In the genomic region with DNA sequence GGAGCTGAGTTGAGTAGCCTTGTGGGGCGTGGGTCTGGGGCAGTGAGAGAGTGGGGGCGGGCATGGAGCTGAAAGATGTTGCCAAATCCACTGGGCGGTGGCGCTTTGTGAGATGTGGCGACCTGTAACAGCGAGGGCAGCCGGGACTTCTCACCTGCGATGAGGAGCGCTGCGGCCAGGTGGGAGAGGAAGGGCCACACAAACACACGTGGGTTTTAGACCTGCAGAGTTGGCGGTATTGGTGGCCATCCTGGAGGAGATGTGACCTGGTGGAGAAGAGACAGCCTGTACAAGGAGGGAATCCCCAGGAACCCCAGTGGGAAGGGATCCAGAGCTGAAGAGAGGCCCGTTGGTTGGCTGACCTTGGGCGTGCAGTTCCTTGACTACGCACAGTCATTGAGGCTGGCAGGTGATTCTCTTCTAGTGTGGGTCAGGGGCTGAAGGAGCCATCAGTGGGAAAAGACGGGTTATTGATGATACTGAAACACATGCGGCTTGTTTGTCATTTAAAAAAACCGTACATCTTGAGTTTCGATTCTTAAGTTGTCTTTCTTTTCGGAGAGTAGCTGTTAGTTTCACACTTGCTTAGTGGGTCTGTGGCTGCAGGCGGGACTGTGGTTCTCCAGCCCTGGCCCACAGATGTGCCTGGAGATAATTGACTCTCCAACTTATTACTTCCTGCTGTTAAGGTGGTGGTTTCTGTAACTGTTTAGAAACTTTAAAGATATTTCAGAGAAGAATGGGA, we compare ENCODE assay signal across 8 cellular contexts. TPM values are rescaled to one million over a fixed set of nuclear protein-coding genes. Genes with fewer than 3 reads are reported as not detected.
DNase-seq lines count a peak whose midpoint lies in the region; ATAC-seq and TF ChIP-seq lines count a peak whose summit lies in the region.

No MANE protein-coding gene starts in this region.

- CTCF ChIA-PET in CD4-positive, alpha-beta T cell (lab: Charles Lee) = interaction anchor here (1.4 kb wide), 1 partner anchor 25 kb away, joined by 4 read pairs; no protein-coding TSS in a partner anchor

- POLR2A ChIA-PET in CD4-positive, alpha-beta T cell (lab: Charles Lee) = interaction anchor here (0.6 to 3.6 kb wide), 6 partner anchors 10 to 174 kb away, joined by 3 to 27 read pairs (median 3); a partner anchor contains a TSS

- H3K9me3 Mint-ChIP-seq in CD4-positive, alpha-beta T cell = no peaks in the 10 kb centered on the region
- H3K9me3 Mint-ChIP-seq in natural killer cell = no peaks in the 10 kb centered on the region

- no peaks in the 10 kb centered on the region for H3K27me3 ChIP-seq in CD4-positive, alpha-beta T cell (ENCODE audit: control insufficient read depth, insufficient read depth, low read length)
- H3K27me3 ChIP-seq in psoas muscle (ENCODE audit: insufficient read depth in 3 of 3, low read length in 2 of 3) = no peaks in the 10 kb centered on the region

- H3K9me3 ChIP-seq in CD4-positive, alpha-beta T cell (ENCODE audit: control insufficient read depth, low read length) = no peaks in the 10 kb centered on the region
- no peaks in the 10 kb centered on the region for H3K9me3 ChIP-seq in psoas muscle

- 80 to 88% (median 83%) methylated on average over 21 of the region's 21 CpGs for WGBS in psoas muscle, 3 donors

- H3K27ac Mint-ChIP-seq in CD4-positive, alpha-beta T cell = peak overlapping the region; percentile 82
- H3K27ac Mint-ChIP-seq in natural killer cell = peak overlapping the region; percentile 94 to 95

- H3K4me3 ChIP-seq in psoas muscle = no peak overlapping the region

- H3K36me3 Mint-ChIP-seq in CD4-positive, alpha-beta T cell (ENCODE audit: low read depth) = no peaks in the 10 kb centered on the region
- H3K36me3 Mint-ChIP-seq in natural killer cell = peaks cover 12% of the 10 kb centered on the region

- TF ChIP-seq CTCF in CD4-positive, alpha-beta T cell (IDR thresholded peaks at IDR 0.05) = no peak
- TF ChIP-seq CTCF in GM20000 (IDR thresholded peaks at IDR 0.05; ENCODE audit: extremely low read depth, missing control alignments) (no peak), natural killer cell (IDR thresholded peaks at IDR 0.05) (no peak), psoas muscle (IDR thresholded peaks at IDR 0.05) (no peak)

- H3K4me1 ChIP-seq in psoas muscle = peaks cover 36% of the 10 kb centered on the region

- ATAC-seq in CD4-positive, alpha-beta T cell (ENCODE audit: poor library complexity) = peak; percentile 13
- peak; percentile 24 for ATAC-seq in HG03575 (IDR thresholded peaks at IDR 0.05; ENCODE audit: extremely low read depth, insufficient number of reproducible peaks, low FRiP score, unreplicated experiment)
- ATAC-seq in natural killer cell = peak; percentile 29 to 65 (median 61)
- no peak for ATAC-seq in psoas muscle

- peak overlapping the region; percentile 22 for H3K27ac ChIP-seq in CD4-positive, alpha-beta T cell (ENCODE audit: low read depth, low read length)
- H3K27ac ChIP-seq in psoas muscle = no peak overlapping the region

- H3K36me3 ChIP-seq in psoas muscle (ENCODE audit: insufficient read depth in 1 of 2, low read depth in 1 of 2) = no peaks in the 10 kb centered on the region

- peak in 6 of 10 experiments; percentile 16 to 59 (median 31) for DNase-seq in CD4-positive, alpha-beta T cell
- DNase-seq in GM20000 (ENCODE audit: low spot score) (peak; percentile 83), natural killer cell (peak; percentile 80), NCI-H82 (lab: John Stamatoyannopoulos, UW) (no peak), NCI-H2081 (lab: John Stamatoyannopoulos, UW) (no peak), psoas muscle (no peak)
- peak; percentile 39 for DNase-seq in activated CD8-positive, alpha-beta memory T cell treated with anti-CD3 and anti-CD28 coated beads, Interleukin-2, amount 50 U/mL, for 4 hours

- intact Hi-C loops in CD4-positive, alpha-beta T cell (cut with DNase I, micrococcal nuclease) = loop anchor here in 1 of 2 experiments (5.0 kb wide), 2 partner anchors 227 to 833 kb away; a partner anchor contains a TSS
- intact Hi-C loops in natural killer cell (cut with micrococcal nuclease) (loop anchor here (1.0 to 10.0 kb wide), 4 partner anchors 13 to 149 kb away; a partner anchor contains a TSS), psoas muscle (cut with DNase I) (no loop called here)

- H3K4me3 Mint-ChIP-seq in CD4-positive, alpha-beta T cell = peak overlapping the region; percentile 88
- peak overlapping the region; percentile 96 for H3K4me3 Mint-ChIP-seq in natural killer cell

- H3K4me1 Mint-ChIP-seq in CD4-positive, alpha-beta T cell (ENCODE audit: low read depth) = peaks cover 68% of the 10 kb centered on the region
- peaks cover 63 to 68% of the 10 kb centered on the region in 2 donors for H3K4me1 Mint-ChIP-seq in natural killer cell

- H3K27me3 Mint-ChIP-seq in CD4-positive, alpha-beta T cell = no peaks in the 10 kb centered on the region
- H3K27me3 Mint-ChIP-seq in natural killer cell (ENCODE audit: low read depth in 2 of 2) = no peaks in the 10 kb centered on the region

RNA-seq across cellular contexts. Expression of a gene that starts 2.4 kb away (rescaled TPM):
- total RNA-seq in CD4-positive, alpha-beta T cell = 1 to 10 TPM; 6.6 to 8.6 TPM
- total RNA-seq in natural killer cell (100 to 1,000 TPM; 102 to 159 (median 124) TPM), psoas muscle (10 to 100 TPM in 1 of 4 donors, 1 to 10 TPM in 3; 6.6 to 12.0 (median 9.4) TPM)
- polyA plus RNA-seq in psoas muscle = 1 to 10 TPM; 7.7 to 8.2 (median 8.1) TPM

RNA-seq across cellular contexts. Expression of a gene that starts 51.1 kb away (rescaled TPM):
- total RNA-seq in CD4-positive, alpha-beta T cell = 100 to 1,000 TPM; 166 to 167 TPM
- total RNA-seq in natural killer cell (100 to 1,000 TPM; 194 to 219 (median 197) TPM), psoas muscle (100 to 1,000 TPM; 101 to 203 (median 180) TPM)
- polyA plus RNA-seq in psoas muscle = 100 to 1,000 TPM; 113 to 275 (median 159) TPM

Comparison
In these comparisons a context has a peak if more than half of its experiments do, and no peak if none do; other contexts are left out.
1. ATAC-seq: peak in CD4-positive, alpha-beta T cell (single experiment), HG03575 (single experiment) and natural killer cell (3 of 3); none in psoas muscle (0 of 4).
2. DNase-seq: peak in CD4-positive, alpha-beta T cell (6 of 10), GM20000 (single experiment), activated CD8-positive, alpha-beta memory T cell treated with anti-CD3 and anti-CD28 coated beads, Interleukin-2, amount 50 U/mL, for 4 hours (single experiment) and natural killer cell (single experiment); none in NCI-H82 (single experiment), NCI-H2081 (0 of 2) and psoas muscle (0 of 2).
3. RNA of a gene that starts 2.4 kb away (total RNA-seq): 102 to 159 TPM in natural killer cell; 6.6 to 12.0 TPM in psoas muscle and 6.6 to 8.6 TPM in CD4-positive, alpha-beta T cell; every median in the first group is over 4 times any median in the second.